27 cellular contexts compared by ENCODE assay signal in the genomic region with DNA sequence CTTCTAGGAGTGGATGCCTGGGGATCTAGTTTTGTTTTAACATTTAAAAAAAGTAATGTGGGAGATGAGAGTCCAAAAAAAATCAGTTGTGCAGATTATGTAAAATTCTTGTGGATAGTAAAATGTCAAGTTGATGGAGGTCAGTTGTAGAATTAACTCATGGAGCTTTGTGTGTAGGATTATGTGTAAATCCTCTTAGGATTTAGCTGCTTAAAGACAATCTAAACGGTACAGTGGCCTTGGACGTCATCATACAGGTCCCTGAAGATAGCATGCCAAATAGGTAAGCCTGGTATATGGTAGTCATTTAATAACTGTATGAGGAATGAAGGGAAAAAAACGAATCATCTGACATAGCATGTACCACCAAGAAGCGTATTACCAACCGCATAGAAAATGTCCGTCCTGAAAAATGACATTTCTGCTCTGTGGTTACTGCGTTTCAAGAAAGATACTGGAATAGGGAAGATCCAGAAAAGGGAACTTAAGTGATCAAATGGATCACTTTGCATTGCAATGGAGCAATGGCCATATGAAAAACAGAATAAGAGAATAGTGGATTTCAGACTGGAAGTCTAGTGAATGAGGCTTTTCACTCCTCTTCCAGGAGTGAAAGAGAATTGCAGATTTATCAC.
DNase-seq lines count a peak whose midpoint lies in the region; ATAC-seq, FAIRE-seq and TF ChIP-seq lines count a peak whose summit lies in the region.
"Had no signal": no experiment of that assay in that cellular context is flagged by ENCODE, and none has a peak within 500 bp of the region (broad histone marks: within the 10 kb centered on the region; RNA-seq: fewer than 3 reads in every experiment).

No MANE protein-coding gene starts in this region.

- WGBS in GM12878 (ENCODE audit: insufficient coverage, insufficient replicate concordance, low lambda C conversion rate, missing lambda C conversion rate), result 82% methylated on average over 7 of the region's 7 CpGs

- FAIRE-seq in GM12878 (lab: Jason Lieb, UNC), result no peak

- CTCF ChIA-PET in GM12878 (lab: Yijun Ruan, JAX), result no interaction called here
- CTCF ChIA-PET in CD4-positive, alpha-beta memory T cell (lab: Charles Lee; ENCODE audit: partially characterized antibody), result interaction anchor here (1.1 kb wide), 1 partner anchor 42 kb away, joined by 3 read pairs; no protein-coding TSS in a partner anchor

- H3K4me2 ChIP-seq in GM12878 (ENCODE audit: control insufficient read depth, insufficient read depth), result no peak overlapping the region
- H3K4me2 ChIP-seq: smooth muscle cell had no signal

- POLR2A ChIA-PET in GM12878 (lab: Charles Lee), result no interaction called here
- POLR2A ChIA-PET in CD4-positive, alpha-beta memory T cell (lab: Charles Lee; ENCODE audit: partially characterized antibody), result no interaction called here

- H3K27me3 Mint-ChIP-seq in osteocyte (ENCODE audit: unreplicated experiment), result no peaks in the 10 kb centered on the region
- H3K27me3 Mint-ChIP-seq in activated CD4-positive, alpha-beta T cell treated with anti-CD3 and anti-CD28 coated beads, Interleukin-2, amount 10 ng/mL, durations not matched to agents 24 days and 14 days, result no peaks in the 10 kb centered on the region
- H3K27me3 Mint-ChIP-seq in CD4-positive, alpha-beta memory T cell, result no peaks in the 10 kb centered on the region
- H3K27me3 Mint-ChIP-seq: activated CD8-positive, alpha-beta T cell treated with anti-CD3 and anti-CD28 coated beads for 36 hours; CD4-positive, CD25-positive, alpha-beta regulatory T cell had no signal

- ATAC-seq in GM12878, result no peak
- ATAC-seq in GM18498 (IDR thresholded peaks at IDR 0.05; ENCODE audit: unreplicated experiment), result no peak
- ATAC-seq: activated CD8-positive, alpha-beta T cell treated with anti-CD3 and anti-CD28 coated beads for 36 hours; gastrocnemius medialis; left cardiac atrium; right cardiac atrium; stimulated activated naive CD8-positive, alpha-beta T cell treated with anti-CD3 and anti-CD28 coated beads, Interleukin-15, Interleukin-2, amounts not matched to agents 100 U/mL and 50 U/mL, for 24 hours had no signal

- H3K36me3 Mint-ChIP-seq in osteocyte (ENCODE audit: unreplicated experiment), result peaks cover 7% of the 10 kb centered on the region
- H3K36me3 Mint-ChIP-seq in activated CD4-positive, alpha-beta T cell treated with anti-CD3 and anti-CD28 coated beads, Interleukin-2, amount 10 ng/mL, durations not matched to agents 24 days and 14 days (ENCODE audit: low read depth), result peaks cover 16% of the 10 kb centered on the region
- peaks cover 19 to 39% of the 10 kb centered on the region in 2 donors for H3K36me3 Mint-ChIP-seq in CD4-positive, alpha-beta memory T cell

- no peak overlapping the region for H3K4me3 ChIP-seq in GM12878
- H3K4me3 ChIP-seq in CD4-positive, alpha-beta memory T cell (ENCODE audit: low read length in 2 of 2), result no peak overlapping the region
- H3K4me3 ChIP-seq: breast epithelium, gastrocnemius medialis, smooth muscle cell had no signal

- TF ChIP-seq CTCF in GM12878 (IDR thresholded peaks at IDR 0.05 in 2 of 3, conservative IDR thresholded peaks at IDR 0.05 in 1 of 3; ENCODE audit: control insufficient read depth in 2 of 3, extremely low read depth in 1 of 3, insufficient read depth in 1 of 3, low read depth in 3 of 3, low read length in 3 of 3) (no peak), osteocyte (IDR thresholded peaks at IDR 0.05) (no peak)

- no peak overlapping the region for H3K4me3 Mint-ChIP-seq in osteocyte (ENCODE audit: unreplicated experiment)
- H3K4me3 Mint-ChIP-seq in activated CD4-positive, alpha-beta T cell treated with anti-CD3 and anti-CD28 coated beads, Interleukin-2, amount 10 ng/mL, durations not matched to agents 24 days and 14 days, result no peak overlapping the region
- H3K4me3 Mint-ChIP-seq in CD4-positive, alpha-beta memory T cell, result no peak overlapping the region
- H3K4me3 Mint-ChIP-seq: activated CD8-positive, alpha-beta T cell treated with anti-CD3 and anti-CD28 coated beads for 36 hours; activated naive CD4-positive, alpha-beta T cell treated with anti-CD3 and anti-CD28 coated beads for 36 hours; activated T-helper 1 cell treated with anti-CD3 and anti-CD28 coated beads, Interleukin-12 subunit alpha, Interleukin-12 subunit beta, Interleukin-2, Interleukin-4 antibody, amounts not matched to agents 30 ng/mL and 10 ng/mL and 1 ng/mL, durations not matched to agents 14 hours and 24 hours and 36 hours; CD4-positive, CD25-positive, alpha-beta regulatory T cell; T-helper 1 cell treated with Interleukin-12 subunit alpha and Interleukin-12 subunit beta and Interleukin-4 antibody, amounts not matched to agents 30 μg/mL and 1 μg/mL, for 36 hours had no signal

- H3K4me1 ChIP-seq in GM12878 (ENCODE audit: control insufficient read depth, insufficient read depth, low read length), result no peaks in the 10 kb centered on the region
- H3K4me1 ChIP-seq in CD4-positive, alpha-beta memory T cell (ENCODE audit: insufficient read depth, low read length), result no peaks in the 10 kb centered on the region
- H3K4me1 ChIP-seq: breast epithelium, gastrocnemius medialis had no signal

- SMC1A ChIA-PET in GM12878 (lab: Charles Lee; ENCODE audit: uncharacterized antibody, unreplicated experiment), result no interaction called here

- H4K20me1 ChIP-seq in GM12878 (ENCODE audit: control insufficient read depth, insufficient read depth), result no peaks in the 10 kb centered on the region

- in situ Hi-C loops in GM12878 (cut with MboI), result no loop called here

- peak overlapping the region; percentile 0 for H3K27ac Mint-ChIP-seq in osteocyte (ENCODE audit: unreplicated experiment)
- no peak overlapping the region for H3K27ac Mint-ChIP-seq in activated CD4-positive, alpha-beta T cell treated with anti-CD3 and anti-CD28 coated beads, Interleukin-2, amount 10 ng/mL, durations not matched to agents 24 days and 14 days
- peak overlapping the region in 1 of 7 donors; percentile 48 for H3K27ac Mint-ChIP-seq in CD4-positive, alpha-beta memory T cell
- H3K27ac Mint-ChIP-seq: activated CD8-positive, alpha-beta T cell treated with anti-CD3 and anti-CD28 coated beads for 36 hours; activated naive CD4-positive, alpha-beta T cell treated with anti-CD3 and anti-CD28 coated beads for 36 hours; activated T-helper 1 cell treated with anti-CD3 and anti-CD28 coated beads, Interleukin-12 subunit alpha, Interleukin-12 subunit beta, Interleukin-2, Interleukin-4 antibody, amounts not matched to agents 30 ng/mL and 10 ng/mL and 1 ng/mL, durations not matched to agents 14 hours and 24 hours and 36 hours; T-helper 1 cell treated with Interleukin-12 subunit alpha and Interleukin-12 subunit beta and Interleukin-4 antibody, amounts not matched to agents 30 μg/mL and 1 μg/mL, for 36 hours had no signal

- DNase-seq in NOMO-1 treated with DMSO at 0.1 percent for 48 hours (lab: John Stamatoyannopoulos, UW; ENCODE audit: unreplicated experiment), result peak; percentile 44
- DNase-seq in NOMO-1 treated with dmso at 0.1 percent for 144 hours (lab: John Stamatoyannopoulos, UW; ENCODE audit: unreplicated experiment), result no peak
- peak; percentile 84 for DNase-seq in MV-4-11 (lab: John Stamatoyannopoulos, UW)
- no peak for DNase-seq in GM12878 (ENCODE audit: low read depth, low spot score)
- DNase-seq in osteocyte (ENCODE audit: extremely low spot score, unreplicated experiment), result no peak
- no peak for DNase-seq in activated CD4-positive, alpha-beta T cell treated with anti-CD3 and anti-CD28 coated beads, Interleukin-2, amount 10 ng/mL, durations not matched to agents 24 days and 14 days
- DNase-seq in CD4-positive, alpha-beta memory T cell, result no peak
- DNase-seq: activated CD8-positive, alpha-beta memory T cell treated with anti-CD3 and anti-CD28 coated beads, Interleukin-2, amount 50 U/mL, for 48 hours; activated CD8-positive, alpha-beta T cell treated with anti-CD3 and anti-CD28 coated beads for 36 hours; activated naive CD4-positive, alpha-beta T cell treated with anti-CD3 and anti-CD28 coated beads for 36 hours; CD4-positive, CD25-positive, alpha-beta regulatory T cell; EL; gastrocnemius medialis; H7; hippocampal formation; left cardiac atrium; mammary epithelial cell; NCI-H446 treated with DMSO at 0.1 percent for 48 hours; NCI-H774; posterior cingulate gyrus; right cardiac atrium; stimulated activated naive CD8-positive, alpha-beta T cell treated with anti-CD3 and anti-CD28 coated beads, Interleukin-15, Interleukin-2, amounts not matched to agents 100 U/mL and 50 U/mL, for 24 hours had no signal

- no peak for TF ChIP-seq EP300 in GM12878 (IDR thresholded peaks at IDR 0.05; ENCODE audit: borderline replicate concordance in 1 of 2, control insufficient read depth in 1 of 2, low read depth in 2 of 2, low read length in 2 of 2)

- no peak for TF ChIP-seq RAD21 in GM12878 (IDR thresholded peaks at IDR 0.05; ENCODE audit: insufficient read depth, low read depth, low read length)

- H3K79me2 ChIP-seq in GM12878 (ENCODE audit: control insufficient read depth, insufficient read depth, low read length), result no peaks in the 10 kb centered on the region

- peaks cover 0 to 2% of the 10 kb centered on the region in 2 experiments; a peak in 1 of 4 replicates for H3K36me3 ChIP-seq in GM12878 (ENCODE audit: control insufficient read depth in 2 of 2, insufficient read depth in 2 of 2, low read length in 1 of 2)
- no peaks in the 10 kb centered on the region for H3K36me3 ChIP-seq in CD4-positive, alpha-beta memory T cell (ENCODE audit: insufficient read depth, low read length)
- H3K36me3 ChIP-seq: breast epithelium had no signal

- TSS peak; percentile 28 for BruUV-seq in GM12878 (replicated peaks; lab: Mats Ljungman, UMichigan)

- H3K4me1 Mint-ChIP-seq in osteocyte (ENCODE audit: unreplicated experiment), result peaks cover 19% of the 10 kb centered on the region
- peaks cover 7% of the 10 kb centered on the region for H3K4me1 Mint-ChIP-seq in activated CD4-positive, alpha-beta T cell treated with anti-CD3 and anti-CD28 coated beads, Interleukin-2, amount 10 ng/mL, durations not matched to agents 24 days and 14 days
- H3K4me1 Mint-ChIP-seq in CD4-positive, alpha-beta memory T cell, result peaks cover 2 to 6% (median 3%) of the 10 kb centered on the region in 4 donors

- intact Hi-C loops in GM12878 (cut with micrococcal nuclease; ENCODE audit: unreplicated experiment), result loop anchor here (10.0 kb wide), 1 partner anchor 65 kb away; a partner anchor contains a TSS
- intact Hi-C loops in activated CD4-positive, alpha-beta T cell treated with anti-CD3 and anti-CD28 coated beads, Interleukin-2, amount 10 ng/mL, durations not matched to agents 24 days and 14 days (cut with micrococcal nuclease), result no loop called here
- intact Hi-C loops in CD4-positive, alpha-beta memory T cell (cut with micrococcal nuclease), result no loop called here

- RAD21 ChIA-PET in GM12878 (lab: Charles Lee; ENCODE audit: unreplicated experiment), result no interaction called here

- no peaks in the 10 kb centered on the region for H3K9me3 ChIP-seq in GM12878 (replicated peaks; ENCODE audit: control insufficient read depth, insufficient read depth, low read length)
- no peaks in the 10 kb centered on the region for H3K9me3 ChIP-seq in CD4-positive, alpha-beta memory T cell (ENCODE audit: control insufficient read depth in 1 of 2, low read length in 2 of 2)
- H3K9me3 ChIP-seq: breast epithelium, gastrocnemius medialis had no signal

- H3K27me3 ChIP-seq in GM12878 (replicated peaks in 1 of 2; ENCODE audit: control insufficient read depth in 2 of 2, insufficient read depth in 2 of 2, low read length in 1 of 2), result no peaks in the 10 kb centered on the region
- H3K27me3 ChIP-seq in CD4-positive, alpha-beta memory T cell (ENCODE audit: insufficient read depth, low read length), result no peaks in the 10 kb centered on the region
- H3K27me3 ChIP-seq: breast epithelium, gastrocnemius medialis had no signal

- H3K27ac ChIP-seq in GM12878 (ENCODE audit: control insufficient read depth, insufficient read depth), result no peak overlapping the region
- H3K27ac ChIP-seq in CD4-positive, alpha-beta memory T cell (ENCODE audit: low read depth, low read length), result no peak overlapping the region
- H3K27ac ChIP-seq: breast epithelium, gastrocnemius medialis had no signal

- no peaks in the 10 kb centered on the region for H3K9me3 Mint-ChIP-seq in osteocyte (ENCODE audit: unreplicated experiment)
- H3K9me3 Mint-ChIP-seq in activated CD4-positive, alpha-beta T cell treated with anti-CD3 and anti-CD28 coated beads, Interleukin-2, amount 10 ng/mL, durations not matched to agents 24 days and 14 days, result no peaks in the 10 kb centered on the region
- no peaks in the 10 kb centered on the region for H3K9me3 Mint-ChIP-seq in CD4-positive, alpha-beta memory T cell
- H3K9me3 Mint-ChIP-seq: activated CD8-positive, alpha-beta T cell treated with anti-CD3 and anti-CD28 coated beads for 36 hours; activated naive CD4-positive, alpha-beta T cell treated with anti-CD3 and anti-CD28 coated beads for 36 hours; activated T-helper 1 cell treated with anti-CD3 and anti-CD28 coated beads, Interleukin-12 subunit alpha, Interleukin-12 subunit beta, Interleukin-2, Interleukin-4 antibody, amounts not matched to agents 30 ng/mL and 10 ng/mL and 1 ng/mL, durations not matched to agents 14 hours and 24 hours and 36 hours; CD4-positive, CD25-positive, alpha-beta regulatory T cell; T-helper 1 cell treated with Interleukin-12 subunit alpha and Interleukin-12 subunit beta and Interleukin-4 antibody, amounts not matched to agents 30 μg/mL and 1 μg/mL, for 36 hours had no signal

- H3K9ac ChIP-seq in GM12878 (ENCODE audit: control insufficient read depth, insufficient read depth, low read length), result no peak overlapping the region

- TF ChIP-seq POLR2A in GM12878 (IDR thresholded peaks at IDR 0.05; ENCODE audit: low read depth, low read length), result no peak

- no peak overlapping the region for H2AFZ ChIP-seq in GM12878 (ENCODE audit: control insufficient read depth, low read depth, low read length)

Comparison
In these comparisons a context has a peak if more than half of its experiments do, and no peak if none do; other contexts are left out.
1. DNase-seq: peak in NOMO-1 treated with DMSO at 0.1 percent for 48 hours (single experiment) and MV-4-11 (single experiment); none in NOMO-1 treated with dmso at 0.1 percent for 144 hours (single experiment), GM12878 (single experiment), osteocyte (single experiment), activated CD4-positive, alpha-beta T cell treated with anti-CD3 and anti-CD28 coated beads, Interleukin-2, amount 10 ng/mL, durations not matched to agents 24 days and 14 days (single experiment) and CD4-positive, alpha-beta memory T cell (0 of 5).